ENCODE assay signal across 9 cellular contexts in the genomic region with DNA sequence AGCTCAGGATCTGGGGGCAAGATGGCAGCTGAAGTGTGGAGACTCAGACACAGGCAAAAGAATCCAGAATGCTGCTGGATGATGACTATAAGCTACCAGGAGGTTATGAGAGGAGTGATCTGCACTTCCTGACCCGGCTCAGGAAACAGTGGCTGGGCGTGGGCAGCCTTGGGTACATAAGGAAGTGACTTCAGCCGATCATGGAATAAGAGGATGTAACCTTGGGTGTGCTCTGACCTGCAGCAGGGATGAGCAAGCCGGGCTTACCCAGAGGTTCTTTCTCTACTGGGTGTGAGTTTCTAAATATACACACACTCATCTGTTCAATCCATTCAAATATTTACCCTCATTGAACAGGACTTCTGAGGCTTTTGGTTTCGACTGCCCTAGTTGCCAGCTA.
DNase-seq lines count a peak whose midpoint lies in the region; ATAC-seq, FAIRE-seq and TF ChIP-seq lines count a peak whose summit lies in the region.
"Had no signal": no experiment of that assay in that cellular context is flagged by ENCODE, and none has a peak within 500 bp of the region (broad histone marks: within the 10 kb centered on the region; RNA-seq: fewer than 3 reads in every experiment).

No MANE protein-coding gene starts in this region.

- no peaks in the 10 kb centered on the region for H3K9me3 ChIP-seq in endothelial cell of umbilical vein (replicated peaks; ENCODE audit: control insufficient read depth, insufficient read depth, low read length)
- no peaks in the 10 kb centered on the region for H3K9me3 ChIP-seq in osteoblast (ENCODE audit: low read depth, low read length)

- peaks cover 2 to 4% of the 10 kb centered on the region in 2 experiments for H3K36me3 ChIP-seq in endothelial cell of umbilical vein (ENCODE audit: control insufficient read depth in 2 of 2, extremely low read depth in 1 of 2, insufficient read depth in 2 of 2, low read length in 2 of 2)
- H3K36me3 ChIP-seq in osteoblast (ENCODE audit: insufficient read depth, low read length), result no peaks in the 10 kb centered on the region
- H3K36me3 ChIP-seq: cardiac muscle cell had no signal

- dilution Hi-C loops in endothelial cell of umbilical vein (cut with MboI; ENCODE audit: extremely low pct_ligation_motif_present, low sequenced_read_pairs), result no loop called here

- peak overlapping the region; percentile 90 for H3K27ac ChIP-seq in endothelial cell of umbilical vein (ENCODE audit: insufficient read depth, low read depth, low read length)
- peak overlapping the region; percentile 53 for H3K27ac ChIP-seq in osteoblast (ENCODE audit: low read depth, low read length)
- H3K27ac ChIP-seq: cardiac muscle cell had no signal

- H4K20me1 ChIP-seq in endothelial cell of umbilical vein (replicated peaks; ENCODE audit: control insufficient read depth, extremely low read depth, insufficient read depth, low read length), result no peaks in the 10 kb centered on the region
- H4K20me1 ChIP-seq in osteoblast (ENCODE audit: insufficient read depth, low read length), result peaks cover 3% of the 10 kb centered on the region

- H3K9ac ChIP-seq in endothelial cell of umbilical vein (replicated peaks; ENCODE audit: extremely low read depth, insufficient read depth, low read length), result peak overlapping the region; percentile 56

- FAIRE-seq in endothelial cell of umbilical vein (lab: Jason Lieb, UNC), result peak; percentile 99

- peak overlapping the region in 1 of 3 experiments; percentile 6 for H3K4me3 ChIP-seq in endothelial cell of umbilical vein (replicated peaks in 1 of 3; ENCODE audit: insufficient read depth in 1 of 3, low read depth in 1 of 3, low read length in 3 of 3)
- no peak overlapping the region for H3K4me3 ChIP-seq in osteoblast (ENCODE audit: insufficient read depth, low read length)
- H3K4me3 ChIP-seq: cardiac muscle cell had no signal

- CTCF ChIA-PET in endothelial cell of umbilical vein (lab: Charles Lee), result interaction anchor here (0.6 to 2.9 kb wide), 9 partner anchors 10 to 404 kb away, joined by 3 to 22 read pairs (median 4); no protein-coding TSS in a partner anchor

- TF ChIP-seq CTCF in endothelial cell of umbilical vein (IDR thresholded peaks at IDR 0.05; ENCODE audit: extremely low read depth in 1 of 2, insufficient read depth in 1 of 2, low read depth in 1 of 2, low read length in 2 of 2) (no peak), osteoblast (IDR thresholded peaks at IDR 0.05; ENCODE audit: extremely low read depth, low read depth, low read length) (no peak)

- no peaks in the 10 kb centered on the region for H3K27me3 ChIP-seq in endothelial cell of umbilical vein (ENCODE audit: control insufficient read depth in 2 of 2, insufficient read depth in 2 of 2, low read length in 2 of 2)
- H3K27me3 ChIP-seq in osteoblast (ENCODE audit: insufficient read depth, low read length), result no peaks in the 10 kb centered on the region
- H3K27me3 ChIP-seq: cardiac muscle cell had no signal

- H2AFZ ChIP-seq in endothelial cell of umbilical vein (ENCODE audit: low read depth, low read length) (no peak overlapping the region), osteoblast (ENCODE audit: low read length) (peak overlapping the region; percentile 83)

- H3K79me2 ChIP-seq in endothelial cell of umbilical vein (ENCODE audit: control insufficient read depth, insufficient read depth, low read length) (peaks cover 61% of the 10 kb centered on the region), osteoblast (ENCODE audit: insufficient read depth, low read length) (peaks cover 61% of the 10 kb centered on the region)

- H3K9me1 ChIP-seq in endothelial cell of umbilical vein (replicated peaks; ENCODE audit: control insufficient read depth, extremely low read depth, insufficient read depth, low read length), result no peaks in the 10 kb centered on the region

- TF ChIP-seq POLR2A in endothelial cell of umbilical vein (IDR thresholded peaks at IDR 0.05; ENCODE audit: low read depth, low read length), result peak; percentile 78

- peaks cover 40% of the 10 kb centered on the region for H3K4me1 ChIP-seq in endothelial cell of umbilical vein (ENCODE audit: control insufficient read depth, extremely low read depth, insufficient read depth, low read length)
- H3K4me1 ChIP-seq in osteoblast (ENCODE audit: insufficient read depth, low read length), result peaks cover 15% of the 10 kb centered on the region

- POLR2A ChIA-PET in endothelial cell of umbilical vein (lab: Charles Lee), result interaction anchor here (0.5 to 1.1 kb wide), 4 partner anchors 13 to 90 kb away, joined by 3 to 5 read pairs (median 3); no protein-coding TSS in a partner anchor

- H3K4me2 ChIP-seq in endothelial cell of umbilical vein (ENCODE audit: insufficient read depth, low read length) (peak overlapping the region; percentile 67), osteoblast (ENCODE audit: insufficient read depth, low read length) (peak overlapping the region; percentile 33)

- DNase-seq in CMK (ENCODE audit: low read depth) (peak; percentile 80), SKM-1 treated with dmso at 0.1 percent for 144 hours (lab: John Stamatoyannopoulos, UW; ENCODE audit: unreplicated experiment) (peak; percentile 96), endothelial cell of umbilical vein (ENCODE audit: low read depth, low spot score) (peak; percentile 90), osteoblast (ENCODE audit: insufficient read length, low spot score, missing footprints) (no peak), NCI-H69 (lab: John Stamatoyannopoulos, UW) (no peak), activated gamma-delta T cell treated with Interleukin-2 at 50 U/mL for 16 hours (no peak), HuH-7 (ENCODE audit: low spot score) (no peak)

- BruUV-seq in endothelial cell of umbilical vein (replicated peaks; lab: Mats Ljungman, UMichigan), result no TSS peak

- intact Hi-C loops in endothelial cell of umbilical vein (cut with micrococcal nuclease), result loop anchor here (1.0 to 5.0 kb wide), 5 partner anchors 10 to 374 kb away; no protein-coding TSS in a partner anchor

- ATAC-seq in HG02610 (IDR thresholded peaks at IDR 0.05; ENCODE audit: unreplicated experiment), result peak; percentile 63

TF ChIP-seq in endothelial cell of umbilical vein, 7 proteins besides CTCF, POLR2A, EP300 and RAD21:
- TF ChIP-seq POLR2AphosphoS5 (IDR thresholded peaks at IDR 0.05; ENCODE audit: insufficient read depth, low read depth, low read length), result peak; percentile 97
- TF ChIP-seq, protein P1, sequence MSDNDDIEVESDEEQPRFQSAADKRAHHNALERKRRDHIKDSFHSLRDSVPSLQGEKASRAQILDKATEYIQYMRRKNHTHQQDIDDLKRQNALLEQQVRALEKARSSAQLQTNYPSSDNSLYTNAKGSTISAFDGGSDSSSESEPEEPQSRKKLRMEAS (IDR thresholded peaks at IDR 0.05; ENCODE audit: insufficient read depth, insufficient read length), result no peak
- peak; percentile 86 for TF ChIP-seq FOS (IDR thresholded peaks at IDR 0.05; ENCODE audit: borderline replicate concordance, insufficient read depth, low read length)
- no peak for TF ChIP-seq EZH2 (IDR thresholded peaks at IDR 0.05; ENCODE audit: borderline replicate concordance, low read depth, low read length, severe bottlenecking)
- peak; percentile 53 for TF ChIP-seq GATA2 (IDR thresholded peaks at IDR 0.05; ENCODE audit: insufficient read depth, insufficient read length, low read depth, low read length)
- peak; percentile 80 for TF ChIP-seq JUN (IDR thresholded peaks at IDR 0.05; ENCODE audit: borderline replicate concordance, insufficient read depth, insufficient read length, low read depth)
- no peak for TF ChIP-seq MYC (IDR thresholded peaks at IDR 0.05; ENCODE audit: low read depth, low read length)

Comparison
In these comparisons a context has a peak if more than half of its experiments do, and no peak if none do; other contexts are left out.
1. DNase-seq: peak in CMK (single experiment), SKM-1 treated with dmso at 0.1 percent for 144 hours (single experiment) and endothelial cell of umbilical vein (single experiment); none in osteoblast (single experiment), NCI-H69 (single experiment), activated gamma-delta T cell treated with Interleukin-2 at 50 U/mL for 16 hours (single experiment) and HuH-7 (single experiment).